11 cellular contexts compared by ENCODE assay signal in the genomic region with DNA sequence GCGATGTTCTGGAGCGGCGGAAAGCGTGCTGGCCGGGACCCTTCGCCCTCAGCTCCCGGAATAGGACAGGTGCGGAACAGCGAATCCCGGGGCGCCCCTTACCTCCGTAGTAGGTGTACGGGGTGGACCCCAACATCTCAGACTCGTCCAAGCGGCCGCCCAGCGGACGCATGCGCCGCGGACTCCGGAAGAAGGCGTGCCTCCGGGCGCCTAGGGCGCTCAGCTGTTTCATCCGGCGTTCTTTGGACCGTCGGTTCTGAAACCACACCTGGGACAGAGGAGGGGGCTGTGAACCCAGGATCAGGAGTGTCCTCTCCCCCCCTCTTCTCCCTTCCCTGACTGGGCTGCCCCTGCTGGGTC. TPM values are rescaled to one million over a fixed set of nuclear protein-coding genes. Genes with fewer than 3 reads are reported as not detected.
DNase-seq lines count a peak whose midpoint lies in the region; ATAC-seq, FAIRE-seq and TF ChIP-seq lines count a peak whose summit lies in the region.
"Had no signal": no experiment of that assay in that cellular context is flagged by ENCODE, and none has a peak within 500 bp of the region (broad histone marks: within the 10 kb centered on the region; RNA-seq: fewer than 3 reads in every experiment).

No MANE protein-coding gene starts in this region.

- TF ChIP-seq CTCF in left ventricle myocardium inferior (IDR thresholded peaks at IDR 0.05; ENCODE audit: borderline replicate concordance) (no peak), bronchial epithelial cell (IDR thresholded peaks at IDR 0.05; ENCODE audit: insufficient read depth, low read length, severe bottlenecking) (no peak), upper lobe of left lung (IDR thresholded peaks at IDR 0.05) (no peak), GM20000 (IDR thresholded peaks at IDR 0.05; ENCODE audit: extremely low read depth, missing control alignments) (no peak)

- TF ChIP-seq EP300 in upper lobe of left lung (IDR thresholded peaks at IDR 0.05), result no peak

- no peak for TF ChIP-seq POLR2A in upper lobe of left lung (IDR thresholded peaks at IDR 0.05)

- no peak for ATAC-seq in memory B cell (ENCODE audit: low read depth)
- no peak for ATAC-seq in upper lobe of left lung (ENCODE audit: low FRiP score in 2 of 2)

- no peaks in the 10 kb centered on the region for H3K9me3 Mint-ChIP-seq in memory B cell

- H3K4me1 ChIP-seq in left ventricle myocardium inferior, result peaks cover 56% of the 10 kb centered on the region
- H3K4me1 ChIP-seq in upper lobe of left lung, result peaks cover 26 to 62% (median 38%) of the 10 kb centered on the region in 4 donors

- no peak overlapping the region for H3K27ac Mint-ChIP-seq in memory B cell

- FAIRE-seq in bronchial epithelial cell (lab: Jason Lieb, UNC), result no peak

- peak overlapping the region; percentile 45 for H3K4me3 Mint-ChIP-seq in memory B cell

- no peak overlapping the region for H3K27ac ChIP-seq in left ventricle myocardium inferior (replicated peaks)
- H3K27ac ChIP-seq in upper lobe of left lung, result no peak overlapping the region

- H3K36me3 Mint-ChIP-seq in memory B cell, result peaks cover 4% of the 10 kb centered on the region

- 1 to 5% methylated on average over 6 to 20 of the region's 30 CpGs for WGBS in upper lobe of left lung, 2 donors

- H3K27me3 Mint-ChIP-seq in memory B cell, result peaks cover 34% of the 10 kb centered on the region

- intact Hi-C loops in left ventricle myocardium inferior (cut with micrococcal nuclease), result no loop called here
- intact Hi-C loops in cardiac septum (cut with DNase I), result no loop called here

- H3K9me3 ChIP-seq in left ventricle myocardium inferior (replicated peaks) (no peaks in the 10 kb centered on the region), upper lobe of left lung (no peaks in the 10 kb centered on the region)

- H3K4me1 Mint-ChIP-seq in memory B cell, result peaks cover 20% of the 10 kb centered on the region

- H3K36me3 ChIP-seq in left ventricle myocardium inferior (no peaks in the 10 kb centered on the region), bronchial epithelial cell (ENCODE audit: control insufficient read depth, insufficient read depth, low read length) (no peaks in the 10 kb centered on the region), upper lobe of left lung (no peaks in the 10 kb centered on the region)

- H3K4me3 ChIP-seq in left ventricle myocardium inferior (peak overlapping the region; percentile 63), bronchial epithelial cell (ENCODE audit: low read depth, low read length) (peak overlapping the region; percentile 69), upper lobe of left lung (peak overlapping the region in 3 of 4 donors; percentile 27 to 44 (median 28))

- peaks cover 100% of the 10 kb centered on the region for H3K27me3 ChIP-seq in left ventricle myocardium inferior (ENCODE audit: low read depth)
- peaks cover 66% of the 10 kb centered on the region for H3K27me3 ChIP-seq in bronchial epithelial cell (ENCODE audit: control insufficient read depth, insufficient read depth, low read length)
- peaks cover 0 to 93% (median 55%) of the 10 kb centered on the region in 4 donors for H3K27me3 ChIP-seq in upper lobe of left lung

- DNase-seq in left ventricle myocardium inferior, result no peak
- DNase-seq in cardiac septum (ENCODE audit: low spot score), result no peak
- DNase-seq in bronchial epithelial cell (ENCODE audit: low read depth), result no peak
- DNase-seq in memory B cell (ENCODE audit: low spot score in 2 of 2), result no peak
- DNase-seq in upper lobe of left lung, result peak in 1 of 2 donors; percentile 81
- DNase-seq in amygdala (lab: John Stamatoyannopoulos, UW), result no peak
- DNase-seq in mucosa of gallbladder (ENCODE audit: low spot score), result no peak
- no peak for DNase-seq in GM20000 (ENCODE audit: low spot score)
- DNase-seq: DND-41, MM.1S had no signal

RNA-seq across cellular contexts. Expression of a gene that starts 4.5 kb away (rescaled TPM):
- total RNA-seq in left ventricle myocardium inferior (not detected), cardiac septum (not detected), bronchial epithelial cell (0.26 and 0.77 TPM in 2 replicates), upper lobe of left lung (not detected), mucosa of gallbladder (not detected)
- total RNA-seq: renal cortical epithelial cell had no signal

RNA-seq across cellular contexts. Expression of a gene that starts 45.0 kb away (rescaled TPM):
- total RNA-seq in left ventricle myocardium inferior (13.3 TPM), cardiac septum (11.5 TPM), bronchial epithelial cell (4.7 and 21.5 TPM in 2 replicates), upper lobe of left lung (10 to 100 TPM in 3 of 6 donors, 1 to 10 TPM in 3; 1.1 to 26.9 (median 9.1) TPM), mucosa of gallbladder (23.2 TPM)
